8 cellular contexts compared by ENCODE assay signal in the genomic region with DNA sequence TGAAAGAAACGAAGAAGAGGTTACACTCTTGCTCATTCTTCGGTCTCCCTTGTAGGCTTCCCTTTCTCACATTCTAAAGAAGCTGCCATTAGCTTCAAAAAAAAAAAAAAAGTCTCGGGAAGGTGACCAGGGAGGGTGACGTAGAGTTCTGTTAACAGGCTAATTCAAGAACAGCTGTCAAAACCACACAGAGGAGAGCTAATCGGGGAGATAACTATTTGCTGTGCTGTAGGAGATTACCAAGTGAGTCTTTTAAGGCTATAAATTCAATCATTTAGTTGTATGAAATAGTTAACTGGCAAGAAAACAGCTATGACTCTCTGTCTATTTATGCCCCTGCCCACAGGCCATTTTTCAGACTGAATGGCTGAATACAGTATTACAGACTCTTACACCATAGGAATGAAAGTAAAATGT.
A peak's percentile ranks its signal among the peaks of the same experiment; 100 is the strongest.
DNase-seq lines count a peak whose midpoint lies in the region; ATAC-seq and TF ChIP-seq lines count a peak whose summit lies in the region.

No MANE protein-coding gene starts in this region.

- no peaks in the 10 kb centered on the region for H3K36me3 Mint-ChIP-seq in WTC11

- peaks cover 0 to 22% (median 5%) of the 10 kb centered on the region in 12 donors for H3K4me1 ChIP-seq in heart left ventricle
- H3K4me1 ChIP-seq in rectal smooth muscle tissue (ENCODE audit: control insufficient read depth, insufficient read depth, low read length): peaks cover 3% of the 10 kb centered on the region

- no peak for ATAC-seq in WTC11
- ATAC-seq in heart left ventricle: peak; percentile 87 to 91 (median 90)
- no peak for ATAC-seq in HG03097 (IDR thresholded peaks at IDR 0.05; ENCODE audit: low FRiP score, unreplicated experiment)
- ATAC-seq in HG02840 (IDR thresholded peaks at IDR 0.05; ENCODE audit: low FRiP score, unreplicated experiment): no peak
- ATAC-seq in stimulated activated naive CD8-positive, alpha-beta T cell treated with anti-CD3 and anti-CD28 coated beads, Interleukin-15, amount 100 ng/mL, for 72 hours: no peak

- H3K27me3 Mint-ChIP-seq in WTC11 (ENCODE audit: low read depth): no peaks in the 10 kb centered on the region
- H3K27me3 Mint-ChIP-seq in stimulated activated naive CD8-positive, alpha-beta T cell treated with anti-CD3 and anti-CD28 coated beads, Interleukin-15, amount 100 ng/mL, for 72 hours: peaks cover 12% of the 10 kb centered on the region

- intact Hi-C loops in heart left ventricle (cut with DNase I): no loop called here

- H3K4me1 Mint-ChIP-seq in WTC11: peaks cover 9% of the 10 kb centered on the region; the same call in 1 of the 2 replicates
- H3K4me1 Mint-ChIP-seq in stimulated activated naive CD8-positive, alpha-beta T cell treated with anti-CD3 and anti-CD28 coated beads, Interleukin-15, amount 100 ng/mL, for 72 hours: no peaks in the 10 kb centered on the region

- DNase-seq in EL (peak; percentile 70), WTC11 (ENCODE audit: low spot score) (no peak), heart left ventricle (peak in 1 of 5 donors; percentile 29), NCI-H2107 (lab: John Stamatoyannopoulos, UW) (no peak)
- DNase-seq in stimulated activated naive CD8-positive, alpha-beta T cell treated with anti-CD3 and anti-CD28 coated beads, Interleukin-15, amount 100 ng/mL, for 72 hours: no peak

- TF ChIP-seq POLR2A in heart left ventricle (IDR thresholded peaks at IDR 0.05): peak in 1 of 2 donors; percentile 26

- TF ChIP-seq CTCF in WTC11 (IDR thresholded peaks at IDR 0.05) (no peak), heart left ventricle (IDR thresholded peaks at IDR 0.05) (no peak)

- CTCF ChIA-PET in WTC11 (lab: Charles Lee): no interaction called here

- WGBS in heart left ventricle, 4 donors: 13 to 24% (median 16%) methylated on average over 5 of the region's 5 CpGs

- POLR2A ChIA-PET in WTC11 (lab: Charles Lee): no interaction called here

- peak overlapping the region; percentile 17 to 74 (median 58) for H3K4me3 ChIP-seq in heart left ventricle
- H3K4me3 ChIP-seq in rectal smooth muscle tissue (ENCODE audit: low read length): peak overlapping the region; percentile 75

- H3K27ac ChIP-seq in heart left ventricle (peak overlapping the region; percentile 73 to 96 (median 90)), rectal smooth muscle tissue (ENCODE audit: low read depth, low read length) (peak overlapping the region; percentile 98)

- H3K9me3 ChIP-seq in heart left ventricle: no peaks in the 10 kb centered on the region

- H3K36me3 ChIP-seq in heart left ventricle (peaks cover 0 to 22% (median 15%) of the 10 kb centered on the region in 9 donors), rectal smooth muscle tissue (ENCODE audit: control insufficient read depth, insufficient read depth, low read length) (peaks cover 2% of the 10 kb centered on the region)

- H3K9ac ChIP-seq in rectal smooth muscle tissue (ENCODE audit: low read length): no peak overlapping the region

- H3K4me3 Mint-ChIP-seq in WTC11: no peak overlapping the region
- no peak overlapping the region for H3K4me3 Mint-ChIP-seq in stimulated activated naive CD8-positive, alpha-beta T cell treated with anti-CD3 and anti-CD28 coated beads, Interleukin-15, amount 100 ng/mL, for 72 hours

- no peaks in the 10 kb centered on the region for H3K9me3 Mint-ChIP-seq in WTC11
- H3K9me3 Mint-ChIP-seq in stimulated activated naive CD8-positive, alpha-beta T cell treated with anti-CD3 and anti-CD28 coated beads, Interleukin-15, amount 100 ng/mL, for 72 hours: no peaks in the 10 kb centered on the region

- H3K27me3 ChIP-seq in heart left ventricle (no peaks in the 10 kb centered on the region), rectal smooth muscle tissue (ENCODE audit: control insufficient read depth, insufficient read depth, low read length) (no peaks in the 10 kb centered on the region)

- no peak overlapping the region for H3K27ac Mint-ChIP-seq in WTC11
- H3K27ac Mint-ChIP-seq in stimulated activated naive CD8-positive, alpha-beta T cell treated with anti-CD3 and anti-CD28 coated beads, Interleukin-15, amount 100 ng/mL, for 72 hours: no peak overlapping the region

TF ChIP-seq in WTC11, 78 proteins besides CTCF, POLR2A, EP300 and RAD21:
- TF ChIP-seq ZNF121 (CRISPR knock-in tag; IDR thresholded peaks at IDR 0.05) (no peak), ZBTB43 (CRISPR knock-in tag; IDR thresholded peaks at IDR 0.05) (no peak), GABPB1 (CRISPR knock-in tag; IDR thresholded peaks at IDR 0.05) (0 out of 2 replicates have a peak, but pooled peaks have one; percentile 11)
- TF ChIP-seq, protein P1, sequence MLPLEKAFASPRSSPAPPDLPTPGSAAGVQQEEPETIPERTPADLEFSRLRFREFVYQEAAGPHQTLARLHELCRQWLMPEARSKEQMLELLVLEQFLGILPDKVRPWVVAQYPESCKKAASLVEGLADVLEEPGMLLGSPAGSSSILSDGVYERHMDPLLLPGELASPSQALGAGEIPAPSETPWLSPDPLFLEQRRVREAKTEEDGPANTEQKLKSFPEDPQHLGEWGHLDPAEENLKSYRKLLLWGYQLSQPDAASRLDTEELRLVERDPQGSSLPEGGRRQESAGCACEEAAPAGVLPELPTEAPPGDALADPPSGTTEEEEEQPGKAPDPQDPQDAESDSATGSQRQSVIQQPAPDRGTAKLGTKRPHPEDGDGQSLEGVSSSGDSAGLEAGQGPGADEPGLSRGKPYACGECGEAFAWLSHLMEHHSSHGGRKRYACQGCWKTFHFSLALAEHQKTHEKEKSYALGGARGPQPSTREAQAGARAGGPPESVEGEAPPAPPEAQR (CRISPR knock-in tag; IDR thresholded peaks at IDR 0.05): no peak
TF ChIP-seq in WTC11: peak in this region for 1.

Comparison
In these comparisons a context has a peak if more than half of its experiments do, and no peak if none do; other contexts are left out.
1. ATAC-seq: peak in heart left ventricle (4 of 4); none in WTC11 (single experiment), HG03097 (single experiment), HG02840 (single experiment) and stimulated activated naive CD8-positive, alpha-beta T cell treated with anti-CD3 and anti-CD28 coated beads, Interleukin-15, amount 100 ng/mL, for 72 hours (single experiment).